1 cellular context compared by ENCODE assay signal in the genomic region with DNA sequence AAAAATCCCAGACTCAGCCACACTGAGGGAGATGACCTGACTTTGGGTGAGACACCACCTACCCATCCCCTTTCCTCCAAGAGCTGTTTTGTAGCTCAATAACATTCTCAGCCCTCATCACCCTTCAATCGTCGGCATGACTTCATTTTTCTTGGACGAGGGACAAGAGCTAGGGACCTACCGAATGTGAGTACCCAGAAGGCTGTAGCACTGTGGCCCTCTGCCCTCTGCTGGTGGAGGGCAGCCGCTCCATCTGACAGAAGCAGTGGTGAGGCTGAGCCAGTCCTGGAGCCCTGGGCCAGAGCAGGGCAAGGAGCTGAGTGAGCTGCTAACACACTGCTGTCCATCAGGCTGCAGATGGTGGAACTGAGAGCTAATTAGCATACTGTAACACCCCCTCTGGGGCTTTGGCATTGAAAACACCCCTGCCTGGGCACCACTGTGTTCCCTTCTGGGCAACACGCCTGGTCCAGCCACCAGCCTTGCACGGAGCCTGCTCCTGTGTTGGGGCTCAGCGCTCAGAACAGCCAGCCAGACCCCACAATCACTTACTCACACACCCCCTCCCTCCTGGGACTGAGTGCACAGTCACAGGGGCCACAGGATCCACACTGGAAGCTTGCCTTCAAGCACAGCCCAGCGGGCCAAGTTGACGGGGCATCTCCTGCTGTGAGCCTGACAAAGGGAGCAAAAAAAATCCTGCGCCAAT.
TF ChIP-seq lines count a peak whose summit lies in the region.

No MANE protein-coding gene starts in this region.

TF ChIP-seq in HepG2, 621 proteins besides CTCF, POLR2A, EP300 and RAD21 (continued from another document):
- TF ChIP-seq CEBPG (CRISPR knock-in tag; IDR thresholded peaks at IDR 0.05) (no peak), ZNF431 (CRISPR knock-in tag; IDR thresholded peaks at IDR 0.05; ENCODE audit: borderline replicate concordance, low read depth) (no peak), PCBP1 (IDR thresholded peaks at IDR 0.05; ENCODE audit: borderline replicate concordance, low read depth, low read length) (no peak), TMF1 (CRISPR knock-in tag; IDR thresholded peaks at IDR 0.05; ENCODE audit: low read depth) (no peak), SAFB2 (CRISPR knock-in tag; IDR thresholded peaks at IDR 0.05; ENCODE audit: borderline replicate concordance, low read depth) (no peak), BORCS8-MEF2B (CRISPR knock-in tag; IDR thresholded peaks at IDR 0.05) (0 out of 2 replicates have a peak, but pooled peaks have one; percentile 32), ZNF329 (CRISPR knock-in tag; IDR thresholded peaks at IDR 0.05; ENCODE audit: low read depth) (no peak), STAG1 (CRISPR knock-in tag; IDR thresholded peaks at IDR 0.05) (peak; percentile 78)
- TF ChIP-seq, protein P1, sequence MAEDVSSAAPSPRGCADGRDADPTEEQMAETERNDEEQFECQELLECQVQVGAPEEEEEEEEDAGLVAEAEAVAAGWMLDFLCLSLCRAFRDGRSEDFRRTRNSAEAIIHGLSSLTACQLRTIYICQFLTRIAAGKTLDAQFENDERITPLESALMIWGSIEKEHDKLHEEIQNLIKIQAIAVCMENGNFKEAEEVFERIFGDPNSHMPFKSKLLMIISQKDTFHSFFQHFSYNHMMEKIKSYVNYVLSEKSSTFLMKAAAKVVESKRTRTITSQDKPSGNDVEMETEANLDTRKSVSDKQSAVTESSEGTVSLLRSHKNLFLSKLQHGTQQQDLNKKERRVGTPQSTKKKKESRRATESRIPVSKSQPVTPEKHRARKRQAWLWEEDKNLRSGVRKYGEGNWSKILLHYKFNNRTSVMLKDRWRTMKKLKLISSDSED (CRISPR knock-in tag; IDR thresholded peaks at IDR 0.05): no peak
